Comparison of ENCODE assay signal across 26 cellular contexts in genomic region chr3:102361013-102361412, GRCh38.
"Had no signal": no experiment of that assay in that cellular context is flagged by ENCODE, and none has a peak within 500 bp of the region (broad histone marks: within the 10 kb centered on the region; RNA-seq: fewer than 3 reads in every experiment).

No MANE protein-coding gene starts in this region.

- H3K4me1 Mint-ChIP-seq: memory B cell; natural killer cell; stimulated activated effector memory CD8-positive, alpha-beta T cell treated with anti-CD3 and anti-CD28 coated beads, Interleukin-12 subunit alpha, Interleukin-12 subunit beta, amount 100 ng/mL, for 72 hours had no signal

- DNase-seq: colonic mucosa; effector CD8-positive, alpha-beta T cell; esophagus squamous epithelium; hypothalamus; left ventricle myocardium superior; lower lobe of right lung; natural killer cell; stimulated activated CD4-positive, alpha-beta T cell treated with anti-CD3 and anti-CD28 coated beads, Interleukin-12 subunit alpha, Interleukin-12 subunit beta, amount 100 ng/mL, for 4 hours; stimulated activated CD4-positive, alpha-beta T cell treated with anti-CD3 and anti-CD28 coated beads, Interleukin-2, amount 100 ng/mL, for 24 hours; stimulated activated CD4-positive, alpha-beta T cell treated with anti-CD3 and anti-CD28 coated beads, Interleukin-4, amount 100 ng/mL, for 24 hours; stimulated activated naive CD4-positive, alpha-beta T cell treated with Interleukin-2 at 50 U/mL for 16 hours; stomach; thyroid gland; trophoblast cell had no signal

- H3K4me1 ChIP-seq: colonic mucosa, esophagus squamous epithelium, lower lobe of right lung, parathyroid adenoma, stomach, thyroid gland, vagina had no signal

- H3K4me2 ChIP-seq: smooth muscle cell had no signal

- H3K27ac ChIP-seq: colonic mucosa, esophagus squamous epithelium, lower lobe of right lung, parathyroid adenoma, right atrium auricular region, stomach, thyroid gland, vagina had no signal

- H3K36me3 Mint-ChIP-seq: memory B cell; stimulated activated effector memory CD8-positive, alpha-beta T cell treated with anti-CD3 and anti-CD28 coated beads, Interleukin-12 subunit alpha, Interleukin-12 subunit beta, amount 100 ng/mL, for 72 hours had no signal

- H3K27ac Mint-ChIP-seq: dendritic cell treated with granulocyte-macrophage colony-stimulating factor and Interleukin-4, amounts not matched to agents 40 ng/mL and 50 ng/mL, for 4 days; memory B cell; natural killer cell; progenitor cell of endocrine pancreas; stimulated activated effector memory CD8-positive, alpha-beta T cell treated with anti-CD3 and anti-CD28 coated beads, Interleukin-12 subunit alpha, Interleukin-12 subunit beta, amount 100 ng/mL, for 72 hours had no signal

- H2AFZ ChIP-seq: parathyroid adenoma had no signal

- H3K4me3 ChIP-seq: colonic mucosa, esophagus squamous epithelium, lower lobe of right lung, right atrium auricular region, smooth muscle cell, stomach, thyroid gland, vagina had no signal

- H3K27me3 ChIP-seq: colonic mucosa, esophagus squamous epithelium, right atrium auricular region, stomach, thyroid gland, vagina had no signal

- H3K4me3 Mint-ChIP-seq: dendritic cell treated with granulocyte-macrophage colony-stimulating factor and Interleukin-4, amounts not matched to agents 40 ng/mL and 50 ng/mL, for 4 days; memory B cell; natural killer cell; stimulated activated effector memory CD8-positive, alpha-beta T cell treated with anti-CD3 and anti-CD28 coated beads, Interleukin-12 subunit alpha, Interleukin-12 subunit beta, amount 100 ng/mL, for 72 hours had no signal

- H3K36me3 ChIP-seq: colonic mucosa, esophagus squamous epithelium, lower lobe of right lung, right atrium auricular region, stomach, thyroid gland, vagina had no signal

- ATAC-seq: left ventricle myocardium superior; lower lobe of right lung; natural killer cell; sciatic nerve; stimulated activated effector memory CD8-positive, alpha-beta T cell treated with anti-CD3 and anti-CD28 coated beads, Interleukin-12 subunit alpha, Interleukin-12 subunit beta, amount 100 ng/mL, for 72 hours had no signal

- H3K27me3 Mint-ChIP-seq: dendritic cell treated with granulocyte-macrophage colony-stimulating factor and Interleukin-4, amounts not matched to agents 40 ng/mL and 50 ng/mL, for 4 days; memory B cell; progenitor cell of endocrine pancreas had no signal

- FAIRE-seq: endothelial cell of umbilical vein, frontal cortex, keratinocyte had no signal

- H3K9me3 ChIP-seq: colonic mucosa, esophagus squamous epithelium, lower lobe of right lung, thyroid gland, vagina had no signal

- H3K9ac ChIP-seq: parathyroid adenoma had no signal
